In the genomic region with DNA sequence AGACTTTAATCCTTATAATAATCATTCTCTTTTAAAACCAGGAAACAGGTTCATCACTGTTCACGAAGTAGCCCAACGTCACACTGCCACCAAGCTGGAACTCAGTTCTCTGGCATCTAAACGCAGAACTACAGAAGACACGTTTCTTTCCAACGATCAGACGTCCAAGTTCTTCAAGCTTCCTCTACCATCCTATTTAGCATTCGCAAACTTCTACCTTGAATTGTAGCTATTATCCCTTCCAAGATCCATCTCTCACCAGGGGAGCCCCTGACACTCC, we compare ENCODE assay signal across 8 cellular contexts. TPM values are rescaled to one million over a fixed set of nuclear protein-coding genes. Genes with fewer than 3 reads are reported as not detected.
DNase-seq lines count a peak whose midpoint lies in the region; ATAC-seq and TF ChIP-seq lines count a peak whose summit lies in the region.

No MANE protein-coding gene starts in this region.

- no peaks in the 10 kb centered on the region for H3K9me3 Mint-ChIP-seq in MCF 10A (ENCODE audit: unreplicated experiment)
- no peaks in the 10 kb centered on the region for H3K9me3 Mint-ChIP-seq in immature natural killer cell

- CTCF ChIA-PET in Panc1 (lab: Charles Lee), result no interaction called here
- CTCF ChIA-PET in MCF 10A (lab: Yijun Ruan, JAX), result interaction anchor here (0.8 to 3.6 kb wide), 11 partner anchors 13 to 356 kb away, joined by 3 to 23 read pairs (median 5); no protein-coding TSS in a partner anchor

- peak; percentile 20 for ATAC-seq in GM18870 (IDR thresholded peaks at IDR 0.05; ENCODE audit: unreplicated experiment)
- ATAC-seq in HG03095 (IDR thresholded peaks at IDR 0.05; ENCODE audit: unreplicated experiment), result peak; percentile 12
- peak; percentile 51 for ATAC-seq in Panc1

- H3K9me3 ChIP-seq in BLaER1 treated with 17β-estradiol and CSF1 and Interleukin-3, amounts not matched to agents 10 nM and 100 nM (replicated peaks in 1 of 11), result peaks cover 0 to 5% (median 0%) of the 10 kb centered on the region in 11 experiments; a peak in 2 of 22 replicates
- no peaks in the 10 kb centered on the region for H3K9me3 ChIP-seq in Panc1 (ENCODE audit: control insufficient read depth, insufficient read depth, low read depth, low read length)
- H3K9me3 ChIP-seq in smooth muscle cell (replicated peaks; ENCODE audit: low read depth), result no peaks in the 10 kb centered on the region

- H3K9ac ChIP-seq in BLaER1 treated with 17β-estradiol and CSF1 and Interleukin-3, amounts not matched to agents 10 nM and 100 nM, result peak overlapping the region; percentile 89 to 96 (median 96)
- H3K9ac ChIP-seq in smooth muscle cell (ENCODE audit: low read depth), result peak overlapping the region; percentile 92

- H2AFZ ChIP-seq in smooth muscle cell (ENCODE audit: low read depth), result peak overlapping the region; percentile 67

- H3K27me3 ChIP-seq in BLaER1 treated with 17β-estradiol and CSF1 and Interleukin-3, amounts not matched to agents 10 nM and 100 nM, result no peaks in the 10 kb centered on the region
- H3K27me3 ChIP-seq in Panc1 (ENCODE audit: control insufficient read depth, insufficient read depth, low read length) (no peaks in the 10 kb centered on the region), smooth muscle cell (ENCODE audit: low read depth) (no peaks in the 10 kb centered on the region)

- POLR2A ChIA-PET in Panc1 (lab: Charles Lee), result interaction anchor here (0.6 to 1.5 kb wide), 3 partner anchors 29 to 183 kb away, joined by 3 to 6 read pairs (median 3); no protein-coding TSS in a partner anchor
- POLR2A ChIA-PET in MCF 10A (lab: Yijun Ruan, JAX), result interaction anchor here (0.6 to 4.6 kb wide), 24 partner anchors 10 to 1341 kb away, joined by 3 to 126 read pairs (median 4); a partner anchor contains a TSS

- peaks cover 4% of the 10 kb centered on the region for H3K79me2 ChIP-seq in smooth muscle cell (ENCODE audit: low read depth)

- H3K4me3 Mint-ChIP-seq in MCF 10A (ENCODE audit: unreplicated experiment), result peak overlapping the region; percentile 90
- H3K4me3 Mint-ChIP-seq in immature natural killer cell, result peak overlapping the region; percentile 90 to 99 (median 97)

- peaks cover 15 to 25% (median 20%) of the 10 kb centered on the region in 10 experiments for H3K4me1 ChIP-seq in BLaER1 treated with 17β-estradiol and CSF1 and Interleukin-3, amounts not matched to agents 10 nM and 100 nM
- H3K4me1 ChIP-seq in Panc1 (ENCODE audit: control insufficient read depth, insufficient read depth, low read length), result peaks cover 20% of the 10 kb centered on the region
- H3K4me1 ChIP-seq in smooth muscle cell (ENCODE audit: low read depth), result peaks cover 33% of the 10 kb centered on the region

- BruUV-seq in Panc1 (replicated peaks; lab: Mats Ljungman, UMichigan), result no TSS peak
- no TSS peak for BruUV-seq in MCF 10A (replicated peaks; lab: Mats Ljungman, UMichigan)

- intact Hi-C loops in Panc1 (cut with micrococcal nuclease; ENCODE audit: unreplicated experiment), result no loop called here
- intact Hi-C loops in MCF 10A (cut with micrococcal nuclease), result loop anchor here (1.0 to 2.0 kb wide), 4 partner anchors 15 to 358 kb away; a partner anchor contains a TSS

- H3K27ac ChIP-seq in BLaER1 treated with 17β-estradiol and CSF1 and Interleukin-3, amounts not matched to agents 10 nM and 100 nM, result peak overlapping the region; percentile 91 to 98 (median 97)
- peak overlapping the region; percentile 99 for H3K27ac ChIP-seq in Panc1 (ENCODE audit: low read length)
- peak overlapping the region; percentile 99 for H3K27ac ChIP-seq in smooth muscle cell (ENCODE audit: low read depth)

- in situ Hi-C loops in Panc1 (cut with HindIII; ENCODE audit: low pct_unique_long_range_greater_than_20kb, low sequenced_read_pairs), result no loop called here

- H3K27me3 Mint-ChIP-seq in MCF 10A (ENCODE audit: insufficient read depth, unreplicated experiment) (no peaks in the 10 kb centered on the region), immature natural killer cell (ENCODE audit: low read depth in 3 of 3) (peaks cover under 1 to 9% (median 7%) of the 10 kb centered on the region in 3 donors)

- TF ChIP-seq CTCF in Panc1 (IDR thresholded peaks at IDR 0.05), result no peak
- TF ChIP-seq CTCF in MCF 10A (IDR thresholded peaks at IDR 0.05; ENCODE audit: unreplicated experiment), result no peak
- no peak for TF ChIP-seq CTCF in smooth muscle cell (IDR thresholded peaks at IDR 0.05; ENCODE audit: borderline replicate concordance, insufficient read depth, poor library complexity, severe bottlenecking)

- DNase-seq in Panc1 (ENCODE audit: low read depth, low spot score) (no peak), MCF 10A (ENCODE audit: unreplicated experiment) (peak; percentile 44), immature natural killer cell (no peak), smooth muscle cell (lab: John Stamatoyannopoulos, UW; ENCODE audit: unreplicated experiment) (no peak), occipital lobe (lab: John Stamatoyannopoulos, UW) (no peak)

- peak overlapping the region; percentile 71 to 88 (median 82) for H3K4me2 ChIP-seq in BLaER1 treated with 17β-estradiol and CSF1 and Interleukin-3, amounts not matched to agents 10 nM and 100 nM
- peak overlapping the region; percentile 87 for H3K4me2 ChIP-seq in smooth muscle cell

- no peaks in the 10 kb centered on the region for H3K36me3 ChIP-seq in BLaER1 treated with 17β-estradiol and CSF1 and Interleukin-3, amounts not matched to agents 10 nM and 100 nM
- H3K36me3 ChIP-seq in Panc1 (ENCODE audit: control insufficient read depth, insufficient read depth, low read length) (no peaks in the 10 kb centered on the region), smooth muscle cell (ENCODE audit: low read depth) (no peaks in the 10 kb centered on the region)

- H4K20me1 ChIP-seq in BLaER1 treated with 17β-estradiol and CSF1 and Interleukin-3, amounts not matched to agents 10 nM and 100 nM, result no peaks in the 10 kb centered on the region
- H4K20me1 ChIP-seq in smooth muscle cell (ENCODE audit: low read depth), result no peaks in the 10 kb centered on the region

- H3K27ac Mint-ChIP-seq in MCF 10A (ENCODE audit: low read depth, unreplicated experiment), result peak overlapping the region; percentile 88
- H3K27ac Mint-ChIP-seq in immature natural killer cell, result peak overlapping the region; percentile 92 to 98 (median 95)

- peak overlapping the region; percentile 64 to 84 (median 80) for H3K4me3 ChIP-seq in BLaER1 treated with 17β-estradiol and CSF1 and Interleukin-3, amounts not matched to agents 10 nM and 100 nM
- H3K4me3 ChIP-seq in Panc1 (ENCODE audit: low read depth in 2 of 2, low read length in 2 of 2), result peak overlapping the region; percentile 52 to 54
- H3K4me3 ChIP-seq in smooth muscle cell, result peak overlapping the region; percentile 55

- H3K4me1 Mint-ChIP-seq in MCF 10A (ENCODE audit: insufficient read depth, unreplicated experiment) (peaks cover 29% of the 10 kb centered on the region), immature natural killer cell (peaks cover 20 to 33% of the 10 kb centered on the region in 2 donors)

- peaks cover 4% of the 10 kb centered on the region for H3F3A ChIP-seq in smooth muscle cell (ENCODE audit: low read depth)

- peaks cover 5% of the 10 kb centered on the region for H3K36me3 Mint-ChIP-seq in MCF 10A (ENCODE audit: insufficient read depth, unreplicated experiment)
- no peaks in the 10 kb centered on the region for H3K36me3 Mint-ChIP-seq in immature natural killer cell

- 3% methylated on average over 7 of the region's 7 CpGs for WGBS in smooth muscle cell (ENCODE audit: low lambda C conversion rate)

RNA-seq across cellular contexts. Expression of a gene that starts 0.6 kb away (rescaled TPM):
- 7.6 TPM for total RNA-seq in Panc1 (2021; ENCODE audit: unreplicated experiment)
- 2.4 TPM for polyA plus RNA-seq in Panc1 (2012; ENCODE audit: insufficient read length)
- 5.4 and 8.7 TPM in 2 replicates for total RNA-seq in MCF 10A (2022)
- polyA plus RNA-seq in immature natural killer cell, result 1 to 10 TPM; 1.4 to 7.8 (median 3.6) TPM
- 7.3 and 13.8 TPM in 2 replicates for total RNA-seq in smooth muscle cell
- polyA plus RNA-seq in smooth muscle cell, result 2.5 and 3.7 TPM in 2 replicates
- 39.3 TPM for total RNA-seq in occipital lobe

RNA-seq across cellular contexts. Expression of a gene that starts 27.2 kb away (rescaled TPM):
- total RNA-seq in Panc1 (2021; ENCODE audit: unreplicated experiment) (3,436 TPM), MCF 10A (2022) (1,413 and 1,430 TPM in 2 replicates), smooth muscle cell (6,093 and 6,435 TPM in 2 replicates), occipital lobe (289 TPM)
- polyA plus RNA-seq in Panc1 (2012; ENCODE audit: insufficient read length), result 3,712 TPM
- polyA plus RNA-seq in immature natural killer cell (100 to 1,000 TPM in 2 of 3 donors, 10 to 100 TPM in 1; 61.5 to 183 (median 142) TPM), smooth muscle cell (2,741 and 3,198 TPM in 2 replicates)
